In genomic region chr4:71094201-71094600, GRCh38 we compare ENCODE assay signal across 17 cellular contexts.
"Had no signal": no experiment of that assay in that cellular context is flagged by ENCODE, and none has a peak within 500 bp of the region (broad histone marks: within the 10 kb centered on the region; RNA-seq: fewer than 3 reads in every experiment).

No MANE protein-coding gene starts in this region.

- ATAC-seq: esophagus mucosa; left lung; naive thymus-derived CD8-positive, alpha-beta T cell; right lobe of liver; stimulated activated memory B cell treated with anti-CD40 and anti-IgM and Interleukin-4, amounts not matched to agents 10 μg/mL and 1 μg/mL and 100 μg/mL, for 72 hours; upper lobe of right lung had no signal

- H3K4me1 ChIP-seq: left lung, right lobe of liver, upper lobe of right lung, vagina had no signal

- H3K27ac Mint-ChIP-seq: stimulated activated memory B cell treated with anti-CD40 and anti-IgM and Interleukin-4, amounts not matched to agents 10 μg/mL and 1 μg/mL and 100 μg/mL, for 72 hours; stimulated activated naive CD8-positive, alpha-beta T cell treated with anti-CD3 and anti-CD28 coated beads, Interleukin-15, Interleukin-2, amounts not matched to agents 100 ng/mL and 50 ng/mL, for 24 hours had no signal

- H3K4me3 Mint-ChIP-seq: naive thymus-derived CD8-positive, alpha-beta T cell; stimulated activated memory B cell treated with anti-CD40 and anti-IgM and Interleukin-4, amounts not matched to agents 10 μg/mL and 1 μg/mL and 100 μg/mL, for 72 hours; stimulated activated naive CD8-positive, alpha-beta T cell treated with anti-CD3 and anti-CD28 coated beads, Interleukin-15, Interleukin-2, amounts not matched to agents 100 ng/mL and 50 ng/mL, for 24 hours had no signal

- H3K36me3 ChIP-seq: left lung, ovary, right lobe of liver, spleen, tibial artery, upper lobe of right lung, vagina had no signal

- H3K9me3 Mint-ChIP-seq: immature natural killer cell had no signal

- H3K27ac ChIP-seq: left lung, ovary, right lobe of liver, spleen, tibial artery, upper lobe of right lung, vagina had no signal

- H3K9me3 ChIP-seq: ovary, right lobe of liver, tibial artery, upper lobe of right lung, vagina had no signal

- DNase-seq: cortex of kidney; effector memory CD4-positive, alpha-beta T cell; immature natural killer cell; left lung; naive thymus-derived CD8-positive, alpha-beta T cell; ovary; right lobe of liver; spleen; stimulated activated CD4-positive, alpha-beta T cell treated with anti-CD3 and anti-CD28 coated beads, Interleukin-15, amount 100 ng/mL, for 24 hours; stimulated activated CD4-positive, alpha-beta T cell treated with anti-CD3 and anti-CD28 coated beads, Interleukin-1b, Interleukin-23, amount 100 ng/mL, for 48 hours; stimulated activated CD4-positive, alpha-beta T cell treated with anti-CD3 and anti-CD28 coated beads, Interleukin-4, amount 100 ng/mL, for 24 hours; tibial artery; upper lobe of right lung had no signal

- H3K36me3 Mint-ChIP-seq: stimulated activated memory B cell treated with anti-CD40 and anti-IgM and Interleukin-4, amounts not matched to agents 10 μg/mL and 1 μg/mL and 100 μg/mL, for 72 hours had no signal

- H3K4me3 ChIP-seq: left lung, ovary, right lobe of liver, spleen, tibial artery, upper lobe of right lung, vagina had no signal

- H3K27me3 Mint-ChIP-seq: stimulated activated naive CD8-positive, alpha-beta T cell treated with anti-CD3 and anti-CD28 coated beads, Interleukin-15, Interleukin-2, amounts not matched to agents 100 ng/mL and 50 ng/mL, for 24 hours had no signal

- H3K27me3 ChIP-seq: left lung, ovary, right lobe of liver, spleen, tibial artery, upper lobe of right lung, vagina had no signal
